26 cellular contexts compared by ENCODE assay signal in genomic region chr5:67135381-67135780, GRCh38.
"Had no signal": no experiment of that assay in that cellular context is flagged by ENCODE, and none has a peak within 500 bp of the region (broad histone marks: within the 10 kb centered on the region; RNA-seq: fewer than 3 reads in every experiment).

No MANE protein-coding gene starts in this region.

- H3K4me3 ChIP-seq: colonic mucosa, esophagus squamous epithelium, gastrocnemius medialis, heart right ventricle, left ventricle myocardium inferior, lower lobe of right lung, mucosa of descending colon had no signal

- ATAC-seq: effector memory CD8-positive, alpha-beta T cell; esophagus mucosa; gastrocnemius medialis; heart right ventricle; left colon; left lobe of liver; lower lobe of right lung; mucosa of descending colon had no signal

- H3K4me1 ChIP-seq: colonic mucosa, esophagus squamous epithelium, gastrocnemius medialis, heart right ventricle, left ventricle myocardium inferior, lower lobe of right lung had no signal

- DNase-seq: colonic mucosa; cortex of kidney; effector CD8-positive, alpha-beta T cell; effector memory CD8-positive, alpha-beta T cell; endodermal cell; erythroblast; esophagus squamous epithelium; foreskin fibroblast; foreskin melanocyte; gastrocnemius medialis; glutamatergic neuron; head of caudate nucleus; heart right ventricle; hippocampal formation; islet precursor cell; kidney; kidney glomerular epithelial cell; left colon; left ventricle myocardium inferior; lower lobe of right lung; mesenchymal stem cell; mucosa of descending colon; naive B cell had no signal

- H3K36me3 ChIP-seq: colonic mucosa had no signal

- FAIRE-seq: kidney had no signal

- H3K27me3 ChIP-seq: colonic mucosa, esophagus squamous epithelium, gastrocnemius medialis, heart right ventricle had no signal

- H3K27ac ChIP-seq: colonic mucosa, epithelial cell of prostate, esophagus squamous epithelium, gastrocnemius medialis, heart right ventricle, left ventricle myocardium inferior, lower lobe of right lung had no signal

- H3K9me3 ChIP-seq: colonic mucosa, esophagus squamous epithelium, gastrocnemius medialis, heart right ventricle, left ventricle myocardium inferior, lower lobe of right lung, mucosa of descending colon had no signal
